ENCODE assay signal across 1 cellular context in genomic region chr15:63991706-63992105, GRCh38.
TF ChIP-seq lines count a peak whose summit lies in the region.

No MANE protein-coding gene starts in this region.

TF ChIP-seq in GM12878, 131 proteins besides CTCF, POLR2A, EP300 and RAD21 (continued from another document):
- TF ChIP-seq MEF2A (IDR thresholded peaks at IDR 0.05; ENCODE audit: insufficient read depth, low read depth, low read length): no peak
TF ChIP-seq in GM12878: peak in this region for 9.
